ENCODE assay signal across 23 cellular contexts in genomic region chr3:14157951-14158350, GRCh38. TPM values are rescaled to one million over a fixed set of nuclear protein-coding genes. Genes with fewer than 3 reads are reported as not detected.
A peak's percentile ranks its signal among the peaks of the same experiment; 100 is the strongest.
DNase-seq lines count a peak whose midpoint lies in the region; ATAC-seq and TF ChIP-seq lines count a peak whose summit lies in the region.
"Had no signal": no experiment of that assay in that cellular context is flagged by ENCODE, and none has a peak within 500 bp of the region (broad histone marks: within the 10 kb centered on the region; RNA-seq: fewer than 3 reads in every experiment).

No MANE protein-coding gene starts in this region.

- no peak overlapping the region for H3K9ac ChIP-seq in mesendoderm (ENCODE audit: low read length)
- H3K9ac ChIP-seq: BLaER1 had no signal

- H3K4me3 ChIP-seq in RWPE2 (ENCODE audit: severe bottlenecking) (no peak overlapping the region), tibial nerve (no peak overlapping the region), mesendoderm (ENCODE audit: low read length) (no peak overlapping the region)
- H3K4me3 ChIP-seq: BLaER1 had no signal

- H3K79me1 ChIP-seq in mesendoderm (ENCODE audit: low read length), result no peaks in the 10 kb centered on the region

- 99% methylated on average over 9 of the region's 9 CpGs for WGBS in tibial nerve, 2 donors
- no CpG with 5 or more reads among the region's 9 CpGs for WGBS in mesendoderm (ENCODE audit: extremely low coverage, insufficient coverage, low lambda C conversion rate)

- no peak overlapping the region for H2BK120ac ChIP-seq in mesendoderm (ENCODE audit: low read depth, low read length)

- peaks cover 7% of the 10 kb centered on the region for H3K9me3 ChIP-seq in RWPE2 (ENCODE audit: severe bottlenecking)
- peaks cover 0 to 22% (median 8%) of the 10 kb centered on the region in 4 donors for H3K9me3 ChIP-seq in tibial nerve

- H3K18ac ChIP-seq in mesendoderm (ENCODE audit: low read length), result no peak overlapping the region

- peaks cover 17% of the 10 kb centered on the region for H3K9me3 Mint-ChIP-seq in chondrocyte (ENCODE audit: low read depth)

- no peak for TF ChIP-seq POLR2A in tibial nerve (IDR thresholded peaks at IDR 0.05)

- H4K5ac ChIP-seq in mesendoderm (ENCODE audit: low read length), result no peak overlapping the region

- no peak overlapping the region for H4K8ac ChIP-seq in mesendoderm (ENCODE audit: low read depth, low read length)

- TF ChIP-seq EP300 in tibial nerve (IDR thresholded peaks at IDR 0.05), result no peak

- POLR2A ChIA-PET in RWPE1 (lab: Yijun Ruan, JAX; ENCODE audit: low non-redundant PET), result interaction anchor here (0.8 kb wide), 1 partner anchor 226 kb away, joined by 3 read pairs; no protein-coding TSS in a partner anchor

- no peak for ATAC-seq in RWPE2 (ENCODE audit: low read depth)
- ATAC-seq in omental fat pad (ENCODE audit: low FRiP score), result peak; percentile 23
- ATAC-seq: Panc1, Right ventricle myocardium inferior had no signal

- no peak overlapping the region for H3K27ac Mint-ChIP-seq in chondrocyte (ENCODE audit: unreplicated experiment)
- H3K27ac Mint-ChIP-seq: CD4-positive, alpha-beta T cell; IgD-negative memory B cell had no signal

- H3K36me3 Mint-ChIP-seq in chondrocyte (ENCODE audit: low read depth), result peaks cover 62% of the 10 kb centered on the region

- TF ChIP-seq CTCF in RWPE1 (conservative IDR thresholded peaks at IDR 0.05; ENCODE audit: low read depth) (no peak), RWPE2 (IDR thresholded peaks at IDR 0.05; ENCODE audit: poor library complexity, severe bottlenecking) (no peak), chondrocyte (IDR thresholded peaks at IDR 0.05) (no peak), omental fat pad (IDR thresholded peaks at IDR 0.05) (no peak), tibial nerve (IDR thresholded peaks at IDR 0.05) (no peak)

- H3K23ac ChIP-seq in mesendoderm (ENCODE audit: low read length), result no peak overlapping the region

- H3K4me2 ChIP-seq in mesendoderm (ENCODE audit: low read length), result no peak overlapping the region
- H3K4me2 ChIP-seq: BLaER1 had no signal

- CTCF ChIA-PET in RWPE1 (lab: Yijun Ruan, JAX), result no interaction called here

- DNase-seq in RWPE1 (ENCODE audit: low spot score) (no peak), RWPE2 (ENCODE audit: low spot score) (no peak), chondrocyte (ENCODE audit: low spot score) (peak; percentile 72), omental fat pad (ENCODE audit: low spot score) (no peak), tibial nerve (ENCODE audit: low spot score in 2 of 2) (no peak), amniotic stem cell (lab: John Stamatoyannopoulos, UW) (no peak), mesendoderm (no peak)
- DNase-seq in stimulated activated CD4-positive, alpha-beta T cell treated with anti-CD3 and anti-CD28 coated beads, Interleukin-15, amount 100 ng/mL, for 24 hours, result no peak
- DNase-seq: CD4-positive, alpha-beta T cell; COR-L47; DMS 273 treated with DMSO at 0.1 percent for 48 hours; DMS79 treated with DMSO at 0.1 percent for 48 hours; Karpas-422; MV-4-11; NCI-H1105 treated with DMSO at 0.1 percent for 48 hours; NCI-H2029 treated with DMSO at 0.1 percent for 48 hours; NCI-H226; NCI-H510A treated with DMSO at 0.1 percent for 48 hours; NCI-H82 had no signal

- H3K27ac ChIP-seq in RWPE1, result peak overlapping the region; percentile 58
- peak overlapping the region; percentile 75 for H3K27ac ChIP-seq in RWPE2 (ENCODE audit: poor library complexity, severe bottlenecking)
- H3K27ac ChIP-seq in tibial nerve, result no peak overlapping the region
- H3K27ac ChIP-seq in mesendoderm (ENCODE audit: low read depth, low read length), result no peak overlapping the region
- H3K27ac ChIP-seq: BLaER1 had no signal

- H3K4me1 Mint-ChIP-seq in chondrocyte (ENCODE audit: low read depth), result no peaks in the 10 kb centered on the region
- H3K4me1 Mint-ChIP-seq: IgD-negative memory B cell had no signal

- H3K36me3 ChIP-seq in RWPE2 (ENCODE audit: low read depth) (peaks cover 89% of the 10 kb centered on the region), tibial nerve (peaks cover 5 to 93% (median 42%) of the 10 kb centered on the region in 3 donors), mesendoderm (ENCODE audit: control insufficient read depth, insufficient read depth, low read length) (peaks cover 11% of the 10 kb centered on the region)

- H3K27me3 ChIP-seq in RWPE2 (ENCODE audit: insufficient read depth, poor library complexity, severe bottlenecking) (no peaks in the 10 kb centered on the region), tibial nerve (no peaks in the 10 kb centered on the region), mesendoderm (ENCODE audit: insufficient read depth, low read length, poor library complexity) (no peaks in the 10 kb centered on the region)
- H3K27me3 ChIP-seq: BLaER1 had no signal

- H2AK5ac ChIP-seq in mesendoderm (ENCODE audit: low read length), result no peak overlapping the region

- H2BK15ac ChIP-seq in mesendoderm (replicated peaks; ENCODE audit: low read depth), result no peak overlapping the region

- H3K4me1 ChIP-seq in RWPE2 (ENCODE audit: insufficient read depth, poor library complexity, severe bottlenecking) (peaks cover 17% of the 10 kb centered on the region), tibial nerve (peaks cover 0 to 4% (median 0%) of the 10 kb centered on the region in 4 donors), mesendoderm (ENCODE audit: control insufficient read depth, low read depth, low read length) (no peaks in the 10 kb centered on the region)

- no peak overlapping the region for H3K4ac ChIP-seq in mesendoderm (ENCODE audit: low read depth, low read length)

- no peak overlapping the region for H2BK5ac ChIP-seq in mesendoderm (ENCODE audit: low read length)

- H3K4me3 Mint-ChIP-seq in chondrocyte (ENCODE audit: unreplicated experiment), result no peak overlapping the region
- H3K4me3 Mint-ChIP-seq: CD4-positive, alpha-beta T cell had no signal

- H3K79me2 ChIP-seq in mesendoderm (ENCODE audit: control insufficient read depth, insufficient read depth, low read length), result no peaks in the 10 kb centered on the region

- no peaks in the 10 kb centered on the region for H3K27me3 Mint-ChIP-seq in chondrocyte (ENCODE audit: low read depth)
- H3K27me3 Mint-ChIP-seq: CD4-positive, alpha-beta T cell; IgD-negative memory B cell had no signal

- no peak overlapping the region for H3K56ac ChIP-seq in mesendoderm (ENCODE audit: low read length)

RNA-seq across cellular contexts. Expression of gene XPC, which starts 20.4 kb away (rescaled TPM):
- total RNA-seq in chondrocyte (24.9 to 35.9 TPM (median 26.8 TPM) in 3 replicates), omental fat pad (10 to 100 TPM; 26.5 to 47.8 (median 33.8) TPM), tibial nerve (10 to 100 TPM; 47.7 to 77.1 (median 61.3) TPM)
- polyA plus RNA-seq in mesendoderm (2013, experiment 1 of 2), result 12.8 TPM
- polyA plus RNA-seq in mesendoderm (2013, experiment 2 of 2), result 12.3 TPM

RNA-seq across cellular contexts. Expression of gene LSM3, which starts 20.7 kb away (rescaled TPM):
- total RNA-seq in chondrocyte (8.1 to 12.8 TPM (median 8.4 TPM) in 3 replicates), omental fat pad (10 to 100 TPM in 2 of 4 donors, 1 to 10 TPM in 2; 8.0 to 12.4 (median 10.9) TPM), tibial nerve (1 to 10 TPM; 4.8 to 7.9 (median 5.8) TPM)
- polyA plus RNA-seq in mesendoderm (2013, experiment 1 of 2), result 50.3 TPM
- polyA plus RNA-seq in mesendoderm (2013, experiment 2 of 2), result 49.8 TPM

RNA-seq across cellular contexts. Expression of gene TMEM43, which starts 33.1 kb away (rescaled TPM):
- 83.4 to 89.1 TPM (median 84.9 TPM) in 3 replicates for total RNA-seq in chondrocyte
- 100 to 1,000 TPM; 110 to 143 (median 140) TPM for total RNA-seq in omental fat pad
- total RNA-seq in tibial nerve, result 100 to 1,000 TPM in 3 of 4 donors, 10 to 100 TPM in 1; 99.9 to 130 (median 120) TPM
- polyA plus RNA-seq in mesendoderm (2013, experiment 1 of 2), result 29.4 TPM
- polyA plus RNA-seq in mesendoderm (2013, experiment 2 of 2), result 28.9 TPM

RNA-seq across cellular contexts. Expression of gene CHCHD4, which starts 33.3 kb away (rescaled TPM):
- total RNA-seq in chondrocyte, result 6.1 to 8.1 TPM (median 7.2 TPM) in 3 replicates
- 10 to 100 TPM; 11.4 to 19.1 (median 14.7) TPM for total RNA-seq in omental fat pad
- 10 to 100 TPM; 10.7 to 17.7 (median 13.8) TPM for total RNA-seq in tibial nerve
- 21.8 TPM for polyA plus RNA-seq in mesendoderm (2013, experiment 1 of 2)
- polyA plus RNA-seq in mesendoderm (2013, experiment 2 of 2), result 21.7 TPM

Comparison
In these comparisons a context has a peak if more than half of its experiments do, and no peak if none do; other contexts are left out.
1. H3K27ac ChIP-seq: peak in RWPE1 (single experiment) and RWPE2 (single experiment); none in tibial nerve (0 of 4) and mesendoderm (single experiment).